In the genomic region with DNA sequence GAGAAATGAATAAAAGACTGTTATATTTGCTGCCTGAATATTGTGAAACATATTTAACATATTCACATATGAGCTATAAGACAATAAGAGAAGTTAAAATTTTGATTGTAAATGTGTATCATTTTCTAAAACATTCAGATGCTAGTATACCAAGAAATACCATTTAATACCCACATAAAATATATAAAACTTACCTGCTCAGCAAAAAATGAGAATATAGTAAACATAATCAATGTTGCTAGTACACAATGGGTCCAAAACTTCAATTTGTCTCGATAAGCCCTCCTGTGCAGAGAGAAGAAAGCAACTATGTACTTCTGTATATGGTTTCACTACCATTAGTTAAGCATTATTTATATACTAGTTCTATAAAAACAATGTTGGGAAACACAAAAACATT, we compare ENCODE assay signal across 33 cellular contexts. TPM values are rescaled to one million over a fixed set of nuclear protein-coding genes. Genes with fewer than 3 reads are reported as not detected.
"Had no signal": no experiment of that assay in that cellular context is flagged by ENCODE, and none has a peak within 500 bp of the region (broad histone marks: within the 10 kb centered on the region; RNA-seq: fewer than 3 reads in every experiment).

No MANE protein-coding gene starts in this region.

- H3K4me3 ChIP-seq: esophagus squamous epithelium, heart right ventricle, lung, mucosa of descending colon, prostate gland, right atrium auricular region, sigmoid colon, spleen, suprapubic skin, transverse colon had no signal

- H3K4me1 ChIP-seq: esophagus squamous epithelium, prostate gland, right atrium auricular region, sigmoid colon, suprapubic skin, transverse colon had no signal

- H3K27me3 ChIP-seq: esophagus squamous epithelium, heart right ventricle, right atrium auricular region, sigmoid colon, spleen, suprapubic skin, transverse colon had no signal

- H3K9me3 Mint-ChIP-seq: effector memory CD8-positive, alpha-beta T cell; mesothelial cell of epicardium; naive B cell; nephron progenitor cell; stimulated activated naive B cell treated with anti-CD40 and anti-IgM and Interleukin-4, amounts not matched to agents 10 μg/mL and 1 μg/mL and 100 μg/mL, for 72 hours; stimulated activated naive CD8-positive, alpha-beta T cell treated with anti-CD3 and anti-CD28 coated beads, Interleukin-15, Interleukin-2, amounts not matched to agents 100 ng/mL and 50 ng/mL, for 24 hours had no signal

- FAIRE-seq: endometrium had no signal

- ATAC-seq: effector memory CD8-positive, alpha-beta T cell; left ventricle myocardium superior; mucosa of descending colon; stimulated activated naive B cell treated with anti-CD40 and anti-IgM and Interleukin-4, amounts not matched to agents 10 μg/mL and 1 μg/mL and 100 μg/mL, for 72 hours had no signal

- H3K9me3 ChIP-seq: esophagus squamous epithelium, heart right ventricle, mucosa of descending colon, prostate gland, right atrium auricular region, sigmoid colon, spleen, suprapubic skin, transverse colon had no signal

- H3K27ac Mint-ChIP-seq: mesothelial cell of epicardium; nephron progenitor cell; stimulated activated naive B cell treated with anti-CD40 and anti-IgM and Interleukin-4, amounts not matched to agents 10 μg/mL and 1 μg/mL and 100 μg/mL, for 72 hours had no signal

- H3K4me3 Mint-ChIP-seq: effector memory CD8-positive, alpha-beta T cell; mesothelial cell of epicardium; naive B cell; nephron progenitor cell; stimulated activated naive B cell treated with anti-CD40 and anti-IgM and Interleukin-4, amounts not matched to agents 10 μg/mL and 1 μg/mL and 100 μg/mL, for 72 hours; stimulated activated naive CD8-positive, alpha-beta T cell treated with anti-CD3 and anti-CD28 coated beads, Interleukin-15, Interleukin-2, amounts not matched to agents 100 ng/mL and 50 ng/mL, for 24 hours had no signal

- DNase-seq: cortex of kidney; effector memory CD8-positive, alpha-beta T cell; erythroblast; esophagus squamous epithelium; foreskin melanocyte; glutamatergic neuron; heart right ventricle; hippocampal formation; islet precursor cell; kidney glomerular epithelial cell; left colon; left ventricle myocardium superior; mesenchymal stem cell; mucosa of descending colon; naive B cell; nephron progenitor cell; nucleus accumbens; sigmoid colon; spleen; stimulated activated CD4-positive, alpha-beta T cell treated with anti-CD3 and anti-CD28 coated beads, Interleukin-4, amount 100 ng/mL, for 4 hours; stimulated activated naive B cell treated with anti-CD40 and anti-IgM and Interleukin-4, amounts not matched to agents 10 μg/mL and 1 μg/mL and 100 μg/mL, for 72 hours; transverse colon had no signal

- H3K4me1 Mint-ChIP-seq: mesothelial cell of epicardium, nephron progenitor cell had no signal

- H3K27ac ChIP-seq: esophagus squamous epithelium, heart right ventricle, prostate gland, right atrium auricular region, sigmoid colon, suprapubic skin, transverse colon had no signal

- H3K36me3 ChIP-seq: prostate gland had no signal

- H3K27me3 Mint-ChIP-seq: effector memory CD8-positive, alpha-beta T cell; naive B cell; stimulated activated naive B cell treated with anti-CD40 and anti-IgM and Interleukin-4, amounts not matched to agents 10 μg/mL and 1 μg/mL and 100 μg/mL, for 72 hours; stimulated activated naive CD8-positive, alpha-beta T cell treated with anti-CD3 and anti-CD28 coated beads, Interleukin-15, Interleukin-2, amounts not matched to agents 100 ng/mL and 50 ng/mL, for 24 hours had no signal

RNA-seq across cellular contexts. Expression of a gene that starts 9.6 kb away (rescaled TPM):
- total RNA-seq: dermis microvascular lymphatic vessel endothelial cell, left ventricle myocardium superior, osteocyte, right atrium auricular region, skeletal muscle tissue, ureter had no signal
